ENCODE assay signal across 25 cellular contexts in genomic region chr12:82838827-82839226, GRCh38.
"Had no signal": no experiment of that assay in that cellular context is flagged by ENCODE, and none has a peak within 500 bp of the region (broad histone marks: within the 10 kb centered on the region; RNA-seq: fewer than 3 reads in every experiment).

No MANE protein-coding gene starts in this region.

- H3K4me1 Mint-ChIP-seq: central memory CD8-positive, alpha-beta T cell; naive thymus-derived CD8-positive, alpha-beta T cell; stimulated activated naive B cell treated with anti-CD40 and anti-IgM and Interleukin-4, amounts not matched to agents 10 μg/mL and 1 μg/mL and 100 μg/mL, for 72 hours had no signal

- H3K4me1 ChIP-seq: gastrocnemius medialis, lower lobe of right lung, psoas muscle, spleen, thyroid gland had no signal

- H3K79me2 ChIP-seq: hepatocyte had no signal

- H3K4me3 Mint-ChIP-seq: central memory CD8-positive, alpha-beta T cell; effector memory CD8-positive, alpha-beta T cell; naive thymus-derived CD8-positive, alpha-beta T cell; stimulated activated naive B cell treated with anti-CD40 and anti-IgM and Interleukin-4, amounts not matched to agents 10 μg/mL and 1 μg/mL and 100 μg/mL, for 72 hours; stimulated activated naive CD8-positive, alpha-beta T cell treated with anti-CD3 and anti-CD28 coated beads, Interleukin-15, Interleukin-2, amounts not matched to agents 100 ng/mL and 50 ng/mL, for 24 hours; type B pancreatic cell had no signal

- H3K9me3 Mint-ChIP-seq: central memory CD8-positive, alpha-beta T cell; naive thymus-derived CD8-positive, alpha-beta T cell; stimulated activated naive B cell treated with anti-CD40 and anti-IgM and Interleukin-4, amounts not matched to agents 10 μg/mL and 1 μg/mL and 100 μg/mL, for 72 hours; stimulated activated naive CD8-positive, alpha-beta T cell treated with anti-CD3 and anti-CD28 coated beads, Interleukin-15, Interleukin-2, amounts not matched to agents 100 ng/mL and 50 ng/mL, for 24 hours; type B pancreatic cell had no signal

- H3K27me3 ChIP-seq: esophagus squamous epithelium, gastrocnemius medialis, heart left ventricle, hepatocyte, ovary, spleen, suprapubic skin, thyroid gland had no signal

- H3K36me3 ChIP-seq: esophagus squamous epithelium, gastrocnemius medialis, heart left ventricle, lower lobe of right lung, ovary, spleen, suprapubic skin, thyroid gland had no signal

- H3K9me3 ChIP-seq: esophagus squamous epithelium, gastrocnemius medialis, heart left ventricle, lower lobe of right lung, ovary, psoas muscle, spleen, suprapubic skin, thyroid gland had no signal

- H3K36me3 Mint-ChIP-seq: stimulated activated naive B cell treated with anti-CD40 and anti-IgM and Interleukin-4, amounts not matched to agents 10 μg/mL and 1 μg/mL and 100 μg/mL, for 72 hours had no signal

- H3K4me2 ChIP-seq: hepatocyte had no signal

- H3K27me3 Mint-ChIP-seq: central memory CD8-positive, alpha-beta T cell; effector memory CD8-positive, alpha-beta T cell; naive thymus-derived CD8-positive, alpha-beta T cell; stimulated activated naive B cell treated with anti-CD40 and anti-IgM and Interleukin-4, amounts not matched to agents 10 μg/mL and 1 μg/mL and 100 μg/mL, for 72 hours; stimulated activated naive CD8-positive, alpha-beta T cell treated with anti-CD3 and anti-CD28 coated beads, Interleukin-15, Interleukin-2, amounts not matched to agents 100 ng/mL and 50 ng/mL, for 24 hours; type B pancreatic cell had no signal

- DNase-seq: dermis blood vessel endothelial cell; effector memory CD8-positive, alpha-beta T cell; erythroblast; esophagus squamous epithelium; foreskin fibroblast; gastrocnemius medialis; heart left ventricle; left ventricle myocardium superior; lower lobe of right lung; naive thymus-derived CD8-positive, alpha-beta T cell; occipital lobe; ovary; posterior cingulate gyrus; psoas muscle; right cardiac atrium; spleen; stimulated activated naive B cell treated with anti-CD40 and anti-IgM and Interleukin-4, amounts not matched to agents 10 μg/mL and 1 μg/mL and 100 μg/mL, for 72 hours; thyroid gland had no signal

- H3K4me3 ChIP-seq: coronary artery, esophagus squamous epithelium, gastrocnemius medialis, heart left ventricle, hepatocyte, lower lobe of right lung, ovary, psoas muscle, skin epidermis, spleen, suprapubic skin, thyroid gland had no signal

- H3K27ac Mint-ChIP-seq: effector memory CD8-positive, alpha-beta T cell; naive thymus-derived CD8-positive, alpha-beta T cell; stimulated activated naive B cell treated with anti-CD40 and anti-IgM and Interleukin-4, amounts not matched to agents 10 μg/mL and 1 μg/mL and 100 μg/mL, for 72 hours; stimulated activated naive CD8-positive, alpha-beta T cell treated with anti-CD3 and anti-CD28 coated beads, Interleukin-15, Interleukin-2, amounts not matched to agents 100 ng/mL and 50 ng/mL, for 24 hours; type B pancreatic cell had no signal

- ATAC-seq: effector memory CD8-positive, alpha-beta T cell; gastrocnemius medialis; lower lobe of right lung; naive thymus-derived CD8-positive, alpha-beta T cell; psoas muscle; stimulated activated naive B cell treated with anti-CD40 and anti-IgM and Interleukin-4, amounts not matched to agents 10 μg/mL and 1 μg/mL and 100 μg/mL, for 72 hours had no signal

- H2AFZ ChIP-seq: hepatocyte had no signal

- H3K27ac ChIP-seq: coronary artery, esophagus squamous epithelium, gastrocnemius medialis, hepatocyte, lower lobe of right lung, ovary, psoas muscle, skin epidermis, spleen, suprapubic skin, thyroid gland had no signal
